ENCODE assay signal across 8 cellular contexts in the genomic region with DNA sequence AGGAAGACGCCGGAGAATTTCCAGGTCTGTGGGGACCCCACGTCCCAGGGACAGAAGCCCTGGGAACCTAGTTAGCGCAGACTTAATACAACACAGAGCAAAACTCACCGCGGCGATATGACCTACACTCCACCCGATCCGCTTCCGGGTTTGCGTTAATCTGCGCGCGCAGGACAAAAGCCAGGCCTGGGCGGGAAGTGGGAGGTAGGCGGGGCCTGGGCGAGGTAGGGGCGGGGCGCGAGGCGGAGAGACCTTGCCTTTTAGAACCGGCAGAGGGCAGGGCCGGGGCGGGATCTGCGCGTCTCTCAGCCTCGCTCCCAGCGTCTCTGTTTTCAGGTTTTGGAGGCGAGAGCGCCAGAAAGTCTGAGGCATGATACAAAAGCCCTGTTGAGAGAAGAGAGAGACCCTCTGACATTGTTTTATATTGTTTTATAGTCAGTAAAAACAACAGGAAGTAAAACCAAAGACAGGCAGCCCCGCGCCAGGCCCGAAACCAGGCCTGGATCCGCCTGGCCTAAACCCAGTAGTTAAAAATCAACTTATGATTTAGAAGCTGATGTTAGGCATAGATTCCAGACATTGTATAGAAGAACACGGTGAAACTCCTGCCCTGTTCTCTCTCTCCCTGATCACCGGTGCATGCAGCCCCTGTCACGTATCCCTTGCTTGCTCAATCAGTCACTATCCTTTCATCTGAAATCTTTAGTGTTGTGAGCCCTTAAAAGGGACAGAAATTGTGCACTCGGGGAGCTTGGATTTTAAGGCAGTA. TPM values are rescaled to one million over a fixed set of nuclear protein-coding genes. Genes with fewer than 3 reads are reported as not detected.
DNase-seq lines count a peak whose midpoint lies in the region; ATAC-seq and TF ChIP-seq lines count a peak whose summit lies in the region.

A gene (minus strand): TSS at position 152 of the 769 bp plus-strand sequence. CDS start 19,150 bp downstream, outside the sequence.

- H3K36me3 Mint-ChIP-seq in activated naive CD8-positive, alpha-beta T cell treated with anti-CD3 and anti-CD28 coated beads for 36 hours: peaks cover 19% of the 10 kb centered on the region
- peaks cover 8% of the 10 kb centered on the region for H3K36me3 Mint-ChIP-seq in glutamatergic neuron (ENCODE audit: unreplicated experiment)
- no peaks in the 10 kb centered on the region for H3K36me3 Mint-ChIP-seq in osteocyte (ENCODE audit: unreplicated experiment)

- H3K9me3 Mint-ChIP-seq in activated naive CD8-positive, alpha-beta T cell treated with anti-CD3 and anti-CD28 coated beads for 36 hours: no peaks in the 10 kb centered on the region
- H3K9me3 Mint-ChIP-seq in glutamatergic neuron (ENCODE audit: unreplicated experiment): peaks cover 8% of the 10 kb centered on the region
- H3K9me3 Mint-ChIP-seq in osteocyte (ENCODE audit: unreplicated experiment): peaks cover 8% of the 10 kb centered on the region

- H3K4me3 Mint-ChIP-seq in activated naive CD8-positive, alpha-beta T cell treated with anti-CD3 and anti-CD28 coated beads for 36 hours: peak within 1 kb of the TSS; percentile 86
- H3K4me3 Mint-ChIP-seq in glutamatergic neuron (ENCODE audit: unreplicated experiment) (peak within 1 kb of the TSS; percentile 88), osteocyte (ENCODE audit: unreplicated experiment) (peak within 1 kb of the TSS; percentile 85)

- WGBS in thymus: 17% methylated on average over 38 of the region's 38 CpGs

- peak within 1 kb of the TSS; percentile 91 for H3K27ac Mint-ChIP-seq in activated naive CD8-positive, alpha-beta T cell treated with anti-CD3 and anti-CD28 coated beads for 36 hours
- H3K27ac Mint-ChIP-seq in glutamatergic neuron (ENCODE audit: unreplicated experiment) (peak within 1 kb of the TSS; percentile 96), osteocyte (ENCODE audit: unreplicated experiment) (peak within 1 kb of the TSS; percentile 95)

- peak within 1 kb of the TSS; percentile 90 for H3K4me3 ChIP-seq in thymus (ENCODE audit: low read length)

- peak; percentile 33 for TF ChIP-seq CTCF in GM10266 (IDR thresholded peaks at IDR 0.05; ENCODE audit: control insufficient read depth, insufficient read depth, low read depth, missing control alignments)
- peak; percentile 55 for TF ChIP-seq CTCF in glutamatergic neuron (IDR thresholded peaks at IDR 0.05; ENCODE audit: partially characterized antibody, unreplicated experiment)
- TF ChIP-seq CTCF in osteocyte (IDR thresholded peaks at IDR 0.05): peak; percentile 80

- DNase-seq in GM10266 (ENCODE audit: extremely low spot score) (peak; percentile 92), NCI-H1105 (lab: John Stamatoyannopoulos, UW) (peak; percentile 98), SKM-1 treated with dmso at 0.1 percent for 144 hours (lab: John Stamatoyannopoulos, UW; ENCODE audit: unreplicated experiment) (peak; percentile 50), glutamatergic neuron (peak; percentile 99), osteocyte (ENCODE audit: extremely low spot score, unreplicated experiment) (peak; percentile 99)
- DNase-seq in activated naive CD8-positive, alpha-beta T cell treated with anti-CD3 and anti-CD28 coated beads for 36 hours: peak; percentile 97

- no peaks in the 10 kb centered on the region for H3K27me3 Mint-ChIP-seq in activated naive CD8-positive, alpha-beta T cell treated with anti-CD3 and anti-CD28 coated beads for 36 hours
- H3K27me3 Mint-ChIP-seq in glutamatergic neuron (ENCODE audit: unreplicated experiment) (no peaks in the 10 kb centered on the region), osteocyte (ENCODE audit: unreplicated experiment) (no peaks in the 10 kb centered on the region)

- H3K9me3 ChIP-seq in thymus (ENCODE audit: control insufficient read depth): no peaks in the 10 kb centered on the region

- H3K36me3 ChIP-seq in thymus (ENCODE audit: control insufficient read depth, insufficient read depth): no peaks in the 10 kb centered on the region

- ATAC-seq in HG02610 (IDR thresholded peaks at IDR 0.05; ENCODE audit: unreplicated experiment): peak; percentile 94

- H3K27me3 ChIP-seq in thymus (ENCODE audit: control insufficient read depth, insufficient read depth): no peaks in the 10 kb centered on the region

- no peaks in the 10 kb centered on the region for H3K4me1 ChIP-seq in thymus (ENCODE audit: control insufficient read depth, insufficient read depth, low read length)

- peak within 1 kb of the TSS; percentile 95 for H3K27ac ChIP-seq in thymus (ENCODE audit: low read depth)

- peaks cover 18% of the 10 kb centered on the region for H3K4me1 Mint-ChIP-seq in activated naive CD8-positive, alpha-beta T cell treated with anti-CD3 and anti-CD28 coated beads for 36 hours
- peaks cover 7% of the 10 kb centered on the region for H3K4me1 Mint-ChIP-seq in glutamatergic neuron (ENCODE audit: low read depth, unreplicated experiment)
- peaks cover 22% of the 10 kb centered on the region for H3K4me1 Mint-ChIP-seq in osteocyte (ENCODE audit: unreplicated experiment)

RNA-seq across cellular contexts. Expression of the gene that starts here (rescaled TPM):
- 10 to 100 TPM; 15.1 to 15.9 TPM for total RNA-seq in activated naive CD8-positive, alpha-beta T cell treated with anti-CD3 and anti-CD28 coated beads for 36 hours
- total RNA-seq in glutamatergic neuron (ENCODE audit: unreplicated experiment) (36.2 TPM), osteocyte (16.1 and 20.7 TPM in 2 replicates)
- polyA plus RNA-seq in thymus: 10.0 TPM

Comparison
In these comparisons a context has a peak if more than half of its experiments do, and no peak if none do; other contexts are left out.
1. Peak in every context shown above with its lines: DNase-seq, ATAC-seq, H3K4me3 ChIP-seq and H3K27ac ChIP-seq.